8 cellular contexts compared by ENCODE assay signal in genomic region chr14:71142375-71143038, GRCh38.
DNase-seq lines count a peak whose midpoint lies in the region; ATAC-seq and TF ChIP-seq lines count a peak whose summit lies in the region.

No MANE protein-coding gene starts in this region.

- H3K27me3 ChIP-seq in CD8-positive, alpha-beta T cell (ENCODE audit: insufficient read depth, low read length) = no peaks in the 10 kb centered on the region

- no peak overlapping the region for H3K27ac ChIP-seq in CD8-positive, alpha-beta T cell (ENCODE audit: low read depth, low read length)

- intact Hi-C loops in CD8-positive, alpha-beta T cell (cut with DNase I, micrococcal nuclease) = loop anchor here (1.0 to 10.0 kb wide), 4 partner anchors 178 to 1278 kb away; partner anchors contain the start of gene SIPA1L1 (in 2 of the 2)

- no peaks in the 10 kb centered on the region for H3K36me3 Mint-ChIP-seq in CD8-positive, alpha-beta T cell
- no peaks in the 10 kb centered on the region for H3K36me3 Mint-ChIP-seq in activated T-cell treated with anti-CD3 and anti-CD28 coated beads, Interleukin-2, amount 50 U/mL, for 4 hours (ENCODE audit: insufficient read depth)
- no peaks in the 10 kb centered on the region for H3K36me3 Mint-ChIP-seq in memory B cell

- no peaks in the 10 kb centered on the region for H3K9me3 ChIP-seq in CD8-positive, alpha-beta T cell (ENCODE audit: low read length)

- no peak overlapping the region for H3K4me3 ChIP-seq in CD8-positive, alpha-beta T cell (ENCODE audit: low read depth, low read length)

- peak overlapping the region; percentile 2 for H3K4me3 Mint-ChIP-seq in CD8-positive, alpha-beta T cell
- no peak overlapping the region for H3K4me3 Mint-ChIP-seq in activated T-cell treated with anti-CD3 and anti-CD28 coated beads, Interleukin-2, amount 50 U/mL, for 4 hours
- H3K4me3 Mint-ChIP-seq in memory B cell = no peak overlapping the region

- H3K4me1 Mint-ChIP-seq in CD8-positive, alpha-beta T cell (ENCODE audit: low read depth) = peaks cover 30% of the 10 kb centered on the region
- peaks cover 23% of the 10 kb centered on the region for H3K4me1 Mint-ChIP-seq in activated T-cell treated with anti-CD3 and anti-CD28 coated beads, Interleukin-2, amount 50 U/mL, for 4 hours (ENCODE audit: low read depth)
- H3K4me1 Mint-ChIP-seq in memory B cell = peaks cover 16% of the 10 kb centered on the region

- H3K27ac Mint-ChIP-seq in CD8-positive, alpha-beta T cell = peak overlapping the region; percentile 92
- no peak overlapping the region for H3K27ac Mint-ChIP-seq in memory B cell

- CTCF ChIA-PET in CD8-positive, alpha-beta T cell (lab: Charles Lee) = interaction anchor here (0.5 to 14.9 kb wide), 7 partner anchors 30 to 609 kb away, joined by 3 to 269 read pairs (median 3); no protein-coding TSS in a partner anchor

- DNase-seq in CD8-positive, alpha-beta T cell = peak in 2 of 7 experiments; percentile 12 to 42
- DNase-seq in HS-27A (ENCODE audit: low read depth) = peak; percentile 72
- no peak for DNase-seq in activated T-cell treated with anti-CD3 and anti-CD28 coated beads, Interleukin-2, amount 50 U/mL, for 4 hours
- DNase-seq in memory B cell (ENCODE audit: low spot score in 2 of 2) = no peak
- DNase-seq in ureter (ENCODE audit: low spot score) = no peak
- DNase-seq in mesenteric fat pad (ENCODE audit: low spot score) = no peak

- no peaks in the 10 kb centered on the region for H3K27me3 Mint-ChIP-seq in CD8-positive, alpha-beta T cell (ENCODE audit: low read depth)
- no peaks in the 10 kb centered on the region for H3K27me3 Mint-ChIP-seq in activated T-cell treated with anti-CD3 and anti-CD28 coated beads, Interleukin-2, amount 50 U/mL, for 4 hours (ENCODE audit: low read depth)
- H3K27me3 Mint-ChIP-seq in memory B cell = peaks cover 1% of the 10 kb centered on the region

- TF ChIP-seq CTCF in CD8-positive, alpha-beta T cell (IDR thresholded peaks at IDR 0.05) = no peak

- peak; percentile 38 for ATAC-seq in CD8-positive, alpha-beta T cell
- ATAC-seq in activated T-cell treated with anti-CD3 and anti-CD28 coated beads, Interleukin-2, amount 50 U/mL, for 4 hours = peak; percentile 38 to 43
- peak; percentile 70 for ATAC-seq in memory B cell (ENCODE audit: low read depth)
- ATAC-seq in GM21390 (IDR thresholded peaks at IDR 0.05; ENCODE audit: unreplicated experiment) = no peak
- no peak for ATAC-seq in HG03571 (IDR thresholded peaks at IDR 0.05; ENCODE audit: unreplicated experiment)

- peaks cover 18% of the 10 kb centered on the region for H3K4me1 ChIP-seq in CD8-positive, alpha-beta T cell (ENCODE audit: insufficient read depth, low read length)

- H3K36me3 ChIP-seq in CD8-positive, alpha-beta T cell (ENCODE audit: insufficient read depth, low read length) = no peaks in the 10 kb centered on the region

- no peaks in the 10 kb centered on the region for H3K9me3 Mint-ChIP-seq in CD8-positive, alpha-beta T cell
- H3K9me3 Mint-ChIP-seq in activated T-cell treated with anti-CD3 and anti-CD28 coated beads, Interleukin-2, amount 50 U/mL, for 4 hours = no peaks in the 10 kb centered on the region
- no peaks in the 10 kb centered on the region for H3K9me3 Mint-ChIP-seq in memory B cell

- POLR2A ChIA-PET in CD8-positive, alpha-beta T cell (lab: Charles Lee) = interaction anchor here (1.2 kb wide), 1 partner anchor 179 kb away, joined by 5 read pairs; no protein-coding TSS in a partner anchor

Comparison
In these comparisons a context has a peak if more than half of its experiments do, and no peak if none do; other contexts are left out.
1. ATAC-seq: peak in CD8-positive, alpha-beta T cell (single experiment), activated T-cell treated with anti-CD3 and anti-CD28 coated beads, Interleukin-2, amount 50 U/mL, for 4 hours (2 of 2) and memory B cell (single experiment); none in GM21390 (single experiment) and HG03571 (single experiment).